ENCODE assay signal across 36 cellular contexts in the genomic region with DNA sequence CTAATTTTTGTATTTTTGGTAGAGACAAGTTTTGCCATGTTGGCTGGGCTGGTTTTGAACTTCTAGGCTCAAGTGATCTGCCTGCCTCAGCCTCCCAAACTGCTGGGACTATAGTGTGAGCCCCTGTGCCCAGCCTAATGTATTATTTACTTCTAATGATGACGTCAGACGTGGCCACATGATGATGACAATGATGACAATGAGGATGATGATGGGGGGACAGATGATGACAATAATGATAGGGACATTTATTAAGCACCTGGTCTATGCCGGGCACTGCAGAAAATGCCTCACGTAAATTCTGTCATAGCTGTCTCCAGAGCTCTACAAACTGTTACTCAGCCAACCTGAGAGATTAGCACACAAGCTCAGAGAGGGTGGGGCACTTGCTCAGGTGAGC.
DNase-seq lines count a peak whose midpoint lies in the region; ATAC-seq, FAIRE-seq and TF ChIP-seq lines count a peak whose summit lies in the region.
"Had no signal": no experiment of that assay in that cellular context is flagged by ENCODE, and none has a peak within 500 bp of the region (broad histone marks: within the 10 kb centered on the region; RNA-seq: fewer than 3 reads in every experiment).

No MANE protein-coding gene starts in this region.

- H3K4ac ChIP-seq in H1 (replicated peaks; ENCODE audit: insufficient read length, low read depth, low read length), result no peak overlapping the region

- H3K9ac ChIP-seq in HepG2 (ENCODE audit: insufficient read depth, low read depth, low read length) (no peak overlapping the region), K562 (ENCODE audit: insufficient read depth in 1 of 2, low read depth in 2 of 2, low read length in 2 of 2) (no peak overlapping the region), H1 (replicated peaks in 1 of 4; ENCODE audit: extremely low read depth in 1 of 4, low read depth in 3 of 4, low read length in 3 of 4) (no peak overlapping the region)
- H3K9ac ChIP-seq: BLaER1; BLaER1 treated with 17β-estradiol and CSF1 and Interleukin-3, amounts not matched to agents 10 nM and 100 nM had no signal

- 0 out of 2 replicates have a peak overlapping the region, but pooled peaks have one; percentile 48 for H3K18ac ChIP-seq in H1 (ENCODE audit: extremely low read depth, low read length)

- peaks cover 5% of the 10 kb centered on the region in 2 donors for H3K27me3 Mint-ChIP-seq in CD8-positive, alpha-beta memory T cell
- H3K27me3 Mint-ChIP-seq: CD4-positive, alpha-beta T cell; CD4-positive, CD25-positive, alpha-beta regulatory T cell had no signal

- H3K14ac ChIP-seq in H1 (ENCODE audit: insufficient read length), result no peak overlapping the region

- no peaks in the 10 kb centered on the region for H3K27me3 ChIP-seq in HepG2 (ENCODE audit: control insufficient read depth in 1 of 2, insufficient read depth in 2 of 2, low read length in 2 of 2)
- no peaks in the 10 kb centered on the region for H3K27me3 ChIP-seq in right lobe of liver
- peaks cover 0 to 30% of the 10 kb centered on the region in 2 experiments; a peak in 3 of 5 replicates for H3K27me3 ChIP-seq in K562 (ENCODE audit: control insufficient read depth in 2 of 2, insufficient read depth in 2 of 2, low read length in 2 of 2)
- H3K27me3 ChIP-seq in H1 (replicated peaks in 1 of 4; ENCODE audit: control insufficient read depth in 3 of 4, extremely low read depth in 1 of 4, insufficient read depth in 3 of 4, low read length in 3 of 4), result no peaks in the 10 kb centered on the region
- no peaks in the 10 kb centered on the region for H3K27me3 ChIP-seq in CD8-positive, alpha-beta memory T cell (ENCODE audit: insufficient read depth, low read length, poor library complexity, severe bottlenecking)
- H3K27me3 ChIP-seq: BE2C; BLaER1; BLaER1 treated with 17β-estradiol and CSF1 and Interleukin-3, amounts not matched to agents 10 nM and 100 nM had no signal

- no peaks in the 10 kb centered on the region for H3K4me1 Mint-ChIP-seq in CD8-positive, alpha-beta memory T cell
- H3K4me1 Mint-ChIP-seq: B cell; CD14-positive monocyte; CD4-positive, alpha-beta memory T cell; CD4-positive, CD25-positive, alpha-beta regulatory T cell had no signal

- intact Hi-C loops in HepG2 (cut with micrococcal nuclease; ENCODE audit: unreplicated experiment) (no loop called here), right lobe of liver (cut with DNase I) (no loop called here), K562 (cut with micrococcal nuclease) (no loop called here)

- no peaks in the 10 kb centered on the region for H3K36me3 Mint-ChIP-seq in CD8-positive, alpha-beta memory T cell
- H3K36me3 Mint-ChIP-seq: CD14-positive monocyte; CD4-positive, alpha-beta memory T cell; CD4-positive, CD25-positive, alpha-beta regulatory T cell; CD8-positive, alpha-beta T cell had no signal

- H4K8ac ChIP-seq in H1 (ENCODE audit: extremely low read depth, insufficient read depth, low read length), result no peak overlapping the region

- H3K23ac ChIP-seq in H1 (ENCODE audit: insufficient read length), result no peak overlapping the region

- H3K56ac ChIP-seq in H1 (replicated peaks; ENCODE audit: insufficient read length, low read depth, low read length), result no peak overlapping the region

- H3K27ac Mint-ChIP-seq in CD8-positive, alpha-beta memory T cell, result no peak overlapping the region
- H3K27ac Mint-ChIP-seq: B cell; CD14-positive monocyte; CD4-positive, alpha-beta memory T cell; CD4-positive, alpha-beta T cell; CD4-positive, CD25-positive, alpha-beta regulatory T cell; CD8-positive, alpha-beta T cell had no signal

- no peak overlapping the region for H2BK5ac ChIP-seq in H1 (ENCODE audit: low read depth, low read length)

- H2AK5ac ChIP-seq in H1 (ENCODE audit: low read depth, low read length), result no peak overlapping the region

- no peaks in the 10 kb centered on the region for H3K4me1 ChIP-seq in HepG2 (ENCODE audit: insufficient read depth, low read length)
- H3K4me1 ChIP-seq in right lobe of liver, result no peaks in the 10 kb centered on the region
- no peaks in the 10 kb centered on the region for H3K4me1 ChIP-seq in HEK293 (ENCODE audit: control insufficient read depth, insufficient read depth, low read length)
- H3K4me1 ChIP-seq in K562 (replicated peaks in 1 of 2; ENCODE audit: control insufficient read depth in 2 of 2, insufficient read depth in 2 of 2, low read length in 2 of 2), result peaks cover 0 to 3% of the 10 kb centered on the region in 2 experiments; a peak in 1 of 5 replicates
- H3K4me1 ChIP-seq in H1 (replicated peaks in 1 of 4; ENCODE audit: control insufficient read depth in 3 of 4, insufficient read depth in 4 of 4, low read length in 3 of 4), result peaks cover 0 to 4% (median 0%) of the 10 kb centered on the region in 4 experiments; a peak in 1 of 7 replicates
- no peaks in the 10 kb centered on the region for H3K4me1 ChIP-seq in CD8-positive, alpha-beta memory T cell (ENCODE audit: insufficient read depth, low read length)
- H3K4me1 ChIP-seq: A549, BE2C, Caco-2 had no signal

- CTCF ChIA-PET in HepG2 (lab: Yijun Ruan, JAX; ENCODE audit: low intra/inter-chr PET ratio, low total read pairs) (no interaction called here), HEK293 (lab: Yijun Ruan, JAX) (interaction anchor here (0.6 kb wide), 1 partner anchor 9 kb away, joined by 3 read pairs; no protein-coding TSS in a partner anchor), K562 (lab: Yijun Ruan, JAX; ENCODE audit: low intra/inter-chr PET ratio) (no interaction called here), H1 (lab: Charles Lee; ENCODE audit: partially characterized antibody) (interaction anchor here (1.5 to 4.4 kb wide), 4 partner anchors 12 to 343 kb away, joined by 5 to 39 read pairs (median 6); no protein-coding TSS in a partner anchor)
- CTCF ChIA-PET in CD8-positive, alpha-beta memory T cell (lab: Charles Lee), result no interaction called here

- no peak overlapping the region for H2BK15ac ChIP-seq in H1 (ENCODE audit: low read length)

- H2AFZ ChIP-seq in HepG2 (ENCODE audit: low read length), result no peak overlapping the region
- no peak overlapping the region for H2AFZ ChIP-seq in K562 (ENCODE audit: low read depth, low read length)
- no peak overlapping the region for H2AFZ ChIP-seq in H1 (ENCODE audit: low read length)

- DNase-seq in HepG2 (ENCODE audit: low spot score), result no peak
- DNase-seq in right lobe of liver, result no peak
- no peak for DNase-seq in K562 (ENCODE audit: extremely low read depth in 1 of 4, low spot score in 3 of 4)
- DNase-seq in H1 (ENCODE audit: low read depth in 1 of 2, low spot score in 2 of 2), result no peak
- no peak for DNase-seq in CD8-positive, alpha-beta memory T cell
- DNase-seq in SK-N-DZ (ENCODE audit: low spot score), result no peak
- no peak for DNase-seq in NCI-H1930 (lab: John Stamatoyannopoulos, UW)
- DNase-seq: 8988T; ACHN; AML-193; BE2C; C1 segment of cervical spinal cord; Caco-2; Calu3; CD4-positive, alpha-beta memory T cell; CD4-positive, alpha-beta T cell; CD4-positive, CD25-positive, alpha-beta regulatory T cell; CD8-positive, alpha-beta T cell; COR-L47; DMS 273 treated with DMSO at 0.1 percent for 48 hours; DMS153; DMS53; DMS79; DMS79 treated with DMSO at 0.1 percent for 48 hours; DND-41; EL had no signal

- no peak overlapping the region for H4K5ac ChIP-seq in H1 (ENCODE audit: insufficient read length, low read depth, low read length)

- BruUV-seq in HepG2 (replicated peaks; lab: Mats Ljungman, UMichigan) (no TSS peak), K562 (replicated peaks; lab: Mats Ljungman, UMichigan) (no TSS peak)

- POLR2A ChIA-PET in HepG2 (lab: Yijun Ruan, JAX), result no interaction called here
- POLR2A ChIA-PET in HEK293 (lab: Yijun Ruan, JAX), result no interaction called here
- POLR2A ChIA-PET in K562 (lab: Yijun Ruan, JAX), result no interaction called here
- POLR2A ChIA-PET in H1 (lab: Charles Lee; ENCODE audit: partially characterized antibody), result no interaction called here
- POLR2A ChIA-PET in CD8-positive, alpha-beta memory T cell (lab: Charles Lee), result no interaction called here

- H3K79me2 ChIP-seq in HepG2 (ENCODE audit: insufficient read depth, low read length) (no peaks in the 10 kb centered on the region), K562 (ENCODE audit: control insufficient read depth, insufficient read depth, low read length) (no peaks in the 10 kb centered on the region), H1 (ENCODE audit: control insufficient read depth in 1 of 2, insufficient read depth in 2 of 2, low read length in 2 of 2) (no peaks in the 10 kb centered on the region; a peak in 1 of 4 replicates)

- H4K91ac ChIP-seq in H1 (replicated peaks; ENCODE audit: insufficient read length, low read length), result no peak overlapping the region

- no peak overlapping the region for H2BK120ac ChIP-seq in H1 (replicated peaks; ENCODE audit: low read depth, low read length)

- H3K9me3 Mint-ChIP-seq in CD8-positive, alpha-beta memory T cell, result no peaks in the 10 kb centered on the region
- H3K9me3 Mint-ChIP-seq: CD4-positive, alpha-beta T cell; CD4-positive, CD25-positive, alpha-beta regulatory T cell; CD8-positive, alpha-beta T cell had no signal

- peaks cover 12% of the 10 kb centered on the region for H4K20me1 ChIP-seq in HepG2 (ENCODE audit: insufficient read depth, low read length)
- peaks cover 3% of the 10 kb centered on the region; the same call in 1 of the 2 replicates for H4K20me1 ChIP-seq in K562 (replicated peaks; ENCODE audit: control insufficient read depth, insufficient read depth, low read length)
- H4K20me1 ChIP-seq in H1 (replicated peaks in 1 of 2; ENCODE audit: control insufficient read depth in 1 of 2, insufficient read depth in 2 of 2, low read length in 2 of 2), result peaks cover 2 to 16% of the 10 kb centered on the region in 2 experiments
- H4K20me1 ChIP-seq: BLaER1; BLaER1 treated with 17β-estradiol and CSF1 and Interleukin-3, amounts not matched to agents 10 nM and 100 nM had no signal

- H2BK12ac ChIP-seq in H1 (ENCODE audit: low read depth, low read length), result no peak overlapping the region

- H3K36me3 ChIP-seq in HepG2 (replicated peaks in 1 of 2; ENCODE audit: control insufficient read depth in 1 of 2, insufficient read depth in 2 of 2, low read length in 2 of 2), result peaks cover 17 to 34% of the 10 kb centered on the region in 2 experiments; a peak in 4 of 5 replicates
- H3K36me3 ChIP-seq in right lobe of liver, result no peaks in the 10 kb centered on the region
- no peaks in the 10 kb centered on the region for H3K36me3 ChIP-seq in HEK293 (ENCODE audit: control insufficient read depth in 2 of 2, insufficient read depth in 1 of 2, low read length in 2 of 2)
- H3K36me3 ChIP-seq in K562 (ENCODE audit: control insufficient read depth, insufficient read depth, low read length), result no peaks in the 10 kb centered on the region
- no peaks in the 10 kb centered on the region for H3K36me3 ChIP-seq in H1 (ENCODE audit: control insufficient read depth in 2 of 4, insufficient read depth in 4 of 4, low read length in 3 of 4)
- no peaks in the 10 kb centered on the region for H3K36me3 ChIP-seq in CD8-positive, alpha-beta memory T cell (ENCODE audit: insufficient read depth, low read length)
- H3K36me3 ChIP-seq: BE2C; BLaER1; BLaER1 treated with 17β-estradiol and CSF1 and Interleukin-3, amounts not matched to agents 10 nM and 100 nM had no signal

- TF ChIP-seq RAD21 in HepG2 (CRISPR knock-in tag; IDR thresholded peaks at IDR 0.05) (no peak), K562 (CRISPR knock-in tag; conservative IDR thresholded peaks at IDR 0.05 in 1 of 2, IDR thresholded peaks at IDR 0.05 in 1 of 2) (no peak), H1 (IDR thresholded peaks at IDR 0.05 in 1 of 2, conservative IDR thresholded peaks at IDR 0.05 in 1 of 2; ENCODE audit: low read depth in 2 of 2, low read length in 2 of 2) (no peak)

- TF ChIP-seq EP300 in HepG2 (IDR thresholded peaks at IDR 0.05; ENCODE audit: low read depth in 2 of 2, low read length in 2 of 2) (no peak), HepG2 (CRISPR knock-in tag; IDR thresholded peaks at IDR 0.05; ENCODE audit: borderline replicate concordance) (no peak), K562 (IDR thresholded peaks at IDR 0.05; ENCODE audit: low read length) (no peak), H1 (IDR thresholded peaks at IDR 0.05; ENCODE audit: borderline replicate concordance in 1 of 2, low read depth in 2 of 2, low read length in 2 of 2) (no peak)

- no peak for ATAC-seq in HepG2
- ATAC-seq in right lobe of liver, result no peak
- no peak for ATAC-seq in K562
- ATAC-seq: A549; CD8-positive, alpha-beta T cell had no signal

- no peak overlapping the region for H3K4me3 ChIP-seq in HepG2 (replicated peaks in 1 of 3; ENCODE audit: insufficient read depth in 1 of 3, low read depth in 2 of 3, low read length in 3 of 3)
- H3K4me3 ChIP-seq in right lobe of liver, result no peak overlapping the region
- no peak overlapping the region for H3K4me3 ChIP-seq in HEK293 (ENCODE audit: low read depth, low read length)
- H3K4me3 ChIP-seq in K562, result no peak overlapping the region
- no peak overlapping the region for H3K4me3 ChIP-seq in H1 (ENCODE audit: extremely low read depth in 1 of 4, insufficient read depth in 2 of 4, low read depth in 3 of 4, low read length in 4 of 4)
- H3K4me3 ChIP-seq in CD8-positive, alpha-beta memory T cell (ENCODE audit: low read length), result no peak overlapping the region
- H3K4me3 ChIP-seq: A549; BLaER1; BLaER1 treated with 17β-estradiol and CSF1 and Interleukin-3, amounts not matched to agents 10 nM and 100 nM had no signal

- no peaks in the 10 kb centered on the region for H3K23me2 ChIP-seq in H1 (ENCODE audit: low read depth, low read length)

- H3K4me3 Mint-ChIP-seq in CD8-positive, alpha-beta memory T cell, result no peak overlapping the region
- H3K4me3 Mint-ChIP-seq: B cell; CD14-positive monocyte; CD4-positive, alpha-beta memory T cell; CD4-positive, alpha-beta T cell; CD4-positive, CD25-positive, alpha-beta regulatory T cell; CD8-positive, alpha-beta T cell had no signal

- TF ChIP-seq CTCF in HepG2 (CRISPR knock-in tag; IDR thresholded peaks at IDR 0.05) (no peak), right lobe of liver (IDR thresholded peaks at IDR 0.05) (no peak), HEK293 (tag by site-specific recombination; IDR thresholded peaks at IDR 0.05) (no peak), K562 (IDR thresholded peaks at IDR 0.05 in 2 of 3, conservative IDR thresholded peaks at IDR 0.05 in 1 of 3; ENCODE audit: insufficient read depth in 2 of 3, low read depth in 1 of 3, low read length in 3 of 3) (no peak), H1 (IDR thresholded peaks at IDR 0.05; ENCODE audit: control extremely low read depth in 1 of 3, insufficient read depth in 1 of 3, low read depth in 1 of 3, low read length in 3 of 3) (no peak)

- H3K79me1 ChIP-seq in H1 (ENCODE audit: low read depth, low read length), result peaks cover 5% of the 10 kb centered on the region; the same call in 1 of the 2 replicates

- in situ Hi-C loops in HepG2 (cut with HindIII; ENCODE audit: extremely low pct_ligation_motif_present, low pct_unique_long_range_greater_than_20kb), result no loop called here
- in situ Hi-C loops in K562 (cut with MboI), result no loop called here

- H3K9me1 ChIP-seq in K562 (ENCODE audit: control insufficient read depth, insufficient read depth, low read length), result peaks cover 4% of the 10 kb centered on the region

- 99% methylated on average over 4 of the region's 4 CpGs for WGBS in HepG2 (ENCODE audit: low lambda C conversion rate)
- WGBS in right lobe of liver (ENCODE audit: insufficient coverage, low coverage, low lambda C conversion rate, missing lambda C conversion rate), result no CpG with 5 or more reads among the region's 4 CpGs
- 3% methylated on average over 4 of the region's 4 CpGs for WGBS in K562 (ENCODE audit: insufficient coverage, low coverage, missing lambda C conversion rate)
- WGBS in H1 (ENCODE audit: extremely low coverage in 1 of 2, insufficient coverage in 1 of 2, insufficient read length in 1 of 2, insufficient replicate concordance in 2 of 2, low coverage in 1 of 2, low lambda C conversion rate in 2 of 2, missing lambda C conversion rate in 1 of 2), 2 experiments, result 82% methylated on average over 4 of the region's 4 CpGs; no CpG with 5 or more reads in 1 of the 2 experiments

- TF ChIP-seq POLR2A in HepG2 (IDR thresholded peaks at IDR 0.05; ENCODE audit: insufficient read depth in 1 of 2, low read depth in 2 of 2, low read length in 2 of 2) (no peak), right lobe of liver (IDR thresholded peaks at IDR 0.05) (no peak), K562 (conservative IDR thresholded peaks at IDR 0.05) (no peak), H1 (IDR thresholded peaks at IDR 0.05; ENCODE audit: control extremely low read depth in 1 of 2, low read depth in 2 of 2, low read length in 2 of 2) (no peak)

- no peak overlapping the region for H2BK20ac ChIP-seq in H1 (ENCODE audit: low read length)

- H3K9me3 ChIP-seq in HepG2 (ENCODE audit: low read length), result no peaks in the 10 kb centered on the region
- no peaks in the 10 kb centered on the region for H3K9me3 ChIP-seq in right lobe of liver
- no peaks in the 10 kb centered on the region for H3K9me3 ChIP-seq in HEK293 (ENCODE audit: control insufficient read depth, insufficient read depth, low read depth, low read length)
- H3K9me3 ChIP-seq in K562 (replicated peaks; ENCODE audit: control insufficient read depth, insufficient read depth, low read depth, low read length), result no peaks in the 10 kb centered on the region
- no peaks in the 10 kb centered on the region; a peak in 1 of 4 replicates for H3K9me3 ChIP-seq in H1 (ENCODE audit: insufficient read depth in 2 of 2, low read depth in 1 of 2, low read length in 1 of 2)
- no peaks in the 10 kb centered on the region for H3K9me3 ChIP-seq in CD8-positive, alpha-beta memory T cell (ENCODE audit: low read length)
- H3K9me3 ChIP-seq: A549, BE2C, Caco-2 had no signal

- H3K4me2 ChIP-seq in HepG2 (ENCODE audit: low read depth, low read length) (no peak overlapping the region), K562 (ENCODE audit: insufficient read depth, low read length) (no peak overlapping the region), H1 (ENCODE audit: insufficient read depth in 1 of 2, low read depth in 2 of 2, low read length in 2 of 2) (no peak overlapping the region)
- H3K4me2 ChIP-seq: A549; BLaER1; BLaER1 treated with 17β-estradiol and CSF1 and Interleukin-3, amounts not matched to agents 10 nM and 100 nM had no signal

- FAIRE-seq in HepG2 (lab: Jason Lieb, UNC) (no peak), K562 (lab: Jason Lieb, UNC) (no peak), H1 (lab: Jason Lieb, UNC) (no peak)
- FAIRE-seq: A204.1, A549, D721Med had no signal

- H3K27ac ChIP-seq in HepG2 (ENCODE audit: extremely low read length, insufficient read depth, low read length), result no peak overlapping the region
- H3K27ac ChIP-seq in right lobe of liver, result no peak overlapping the region
- no peak overlapping the region for H3K27ac ChIP-seq in HEK293 (ENCODE audit: extremely low read depth, low read depth, low read length)
- no peak overlapping the region for H3K27ac ChIP-seq in K562 (ENCODE audit: extremely low read depth, low read depth, low read length)
- H3K27ac ChIP-seq in H1 (ENCODE audit: low read depth, low read length), result no peak overlapping the region
- H3K27ac ChIP-seq in CD8-positive, alpha-beta memory T cell (ENCODE audit: low read depth, low read length), result no peak overlapping the region
- H3K27ac ChIP-seq: 22Rv1; A549; BLaER1; BLaER1 treated with 17β-estradiol and CSF1 and Interleukin-3, amounts not matched to agents 10 nM and 100 nM; C4-2B had no signal

Comparison
In these comparisons a context has a peak if more than half of its experiments do, and no peak if none do; other contexts are left out.
1. CTCF ChIA-PET loops: an anchor here in HEK293 (0.6 kb wide) and H1 (1.5 to 4.4 kb wide); none called in HepG2, K562 and CD8-positive, alpha-beta memory T cell.